ENCODE assay signal across 9 cellular contexts in the genomic region with DNA sequence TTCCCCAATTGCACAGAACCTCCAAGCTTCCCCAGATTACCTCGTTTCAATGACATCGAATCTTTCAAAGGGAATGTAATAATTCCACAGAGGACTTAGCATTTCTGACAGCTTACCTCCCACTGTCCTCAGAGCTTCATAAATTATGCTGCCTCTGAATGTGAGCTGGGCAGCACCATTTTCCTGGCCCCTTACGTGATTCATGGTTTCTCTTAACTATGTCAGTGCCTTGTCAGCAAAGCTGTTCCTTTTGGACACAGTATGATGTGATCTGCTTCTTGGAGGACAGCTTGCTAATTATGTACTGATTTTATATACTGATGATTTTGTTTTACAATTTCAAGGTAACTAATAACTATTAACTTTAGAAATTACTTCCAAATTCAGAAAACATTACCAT. TPM values are rescaled to one million over a fixed set of nuclear protein-coding genes. Genes with fewer than 3 reads are reported as not detected.
DNase-seq lines count a peak whose midpoint lies in the region; ATAC-seq and TF ChIP-seq lines count a peak whose summit lies in the region.
"Had no signal": no experiment of that assay in that cellular context is flagged by ENCODE, and none has a peak within 500 bp of the region (broad histone marks: within the 10 kb centered on the region; RNA-seq: fewer than 3 reads in every experiment).

No MANE protein-coding gene starts in this region.

- no peak overlapping the region for H4K91ac ChIP-seq in neuronal stem cell (ENCODE audit: low read depth, low read length, poor library complexity)

- H3K4me1 Mint-ChIP-seq in neural progenitor cell, result peaks cover 23% of the 10 kb centered on the region

- H2BK12ac ChIP-seq in neuronal stem cell (ENCODE audit: low read length), result no peak overlapping the region

- peaks cover 4% of the 10 kb centered on the region; the same call in 1 of the 2 replicates for H3K9me2 ChIP-seq in PC-9 (ENCODE audit: insufficient read depth)

- no peaks in the 10 kb centered on the region for H3K27me3 ChIP-seq in PC-9 (ENCODE audit: insufficient read depth, low read depth)
- no peaks in the 10 kb centered on the region for H3K27me3 ChIP-seq in neuronal stem cell (ENCODE audit: control insufficient read depth in 3 of 3, insufficient read depth in 3 of 3, low read depth in 1 of 3, low read length in 3 of 3)
- H3K27me3 ChIP-seq in neural progenitor cell, result no peaks in the 10 kb centered on the region

- H3K9me3 Mint-ChIP-seq in neural progenitor cell, result no peaks in the 10 kb centered on the region
- H3K9me3 Mint-ChIP-seq: neural crest cell had no signal

- H2AFZ ChIP-seq in PC-9, result peak overlapping the region; percentile 77; the same call in 1 of the 2 replicates
- peak overlapping the region; percentile 83 for H2AFZ ChIP-seq in neuronal stem cell (ENCODE audit: low read length)
- H2AFZ ChIP-seq in neural progenitor cell (replicated peaks), result no peak overlapping the region

- POLR2A ChIA-PET in PC-9 (lab: Charles Lee; ENCODE audit: unreplicated experiment), result no interaction called here

- H3K9me3 ChIP-seq in PC-9 (ENCODE audit: insufficient read depth, low read depth) (no peaks in the 10 kb centered on the region), neuronal stem cell (replicated peaks in 1 of 2; ENCODE audit: control insufficient read depth in 2 of 2, insufficient read depth in 1 of 2, low read depth in 1 of 2, low read length in 2 of 2) (no peaks in the 10 kb centered on the region), neural progenitor cell (ENCODE audit: low read depth) (no peaks in the 10 kb centered on the region)

- no peak overlapping the region for H3K4me3 ChIP-seq in PC-9
- no peak overlapping the region for H3K4me3 ChIP-seq in neuronal stem cell (ENCODE audit: low read length in 2 of 2)
- H3K4me3 ChIP-seq in neural progenitor cell, result no peak overlapping the region

- intact Hi-C loops in PC-9 (cut with micrococcal nuclease; ENCODE audit: unreplicated experiment), result loop anchor here (2.0 kb wide), 1 partner anchor 24 kb away; no protein-coding TSS in a partner anchor

- no peaks in the 10 kb centered on the region for H3K79me1 ChIP-seq in neuronal stem cell (ENCODE audit: low read depth, low read length)

- H3K9ac ChIP-seq in neuronal stem cell (ENCODE audit: low read depth, low read length, poor library complexity) (no peak overlapping the region), neural progenitor cell (no peak overlapping the region)

- no peaks in the 10 kb centered on the region for H3K79me2 ChIP-seq in PC-9 (ENCODE audit: low read depth)
- no peaks in the 10 kb centered on the region for H3K79me2 ChIP-seq in neural progenitor cell (ENCODE audit: low read depth)

- H3K14ac ChIP-seq in neuronal stem cell (ENCODE audit: low read length), result no peak overlapping the region

- H4K8ac ChIP-seq in neuronal stem cell (ENCODE audit: low read depth, low read length), result no peak overlapping the region

- no peaks in the 10 kb centered on the region for H3K36me3 Mint-ChIP-seq in neural progenitor cell

- BruUV-seq in PC-9 (replicated peaks; lab: Mats Ljungman, UMichigan), result no TSS peak

- H2AK5ac ChIP-seq in neuronal stem cell (ENCODE audit: low read depth, low read length), result no peak overlapping the region

- no peak overlapping the region for H3K27ac Mint-ChIP-seq in neural progenitor cell

- CTCF ChIA-PET in PC-9 (lab: Charles Lee), result interaction anchor here (1.0 kb wide), 1 partner anchor 78 kb away, joined by 3 read pairs; no protein-coding TSS in a partner anchor

- H3F3A ChIP-seq in PC-9 (ENCODE audit: insufficient read depth, low read depth) (no peaks in the 10 kb centered on the region), neural progenitor cell (ENCODE audit: low read depth) (no peaks in the 10 kb centered on the region)

- H3K4me1 ChIP-seq in PC-9 (replicated peaks; ENCODE audit: insufficient read depth) (peaks cover 4% of the 10 kb centered on the region; the same call in 1 of the 2 replicates), neuronal stem cell (ENCODE audit: control insufficient read depth in 2 of 2, insufficient read depth in 1 of 2, low read depth in 1 of 2, low read length in 2 of 2) (peaks cover 0 to 11% of the 10 kb centered on the region in 2 donors), neural progenitor cell (peaks cover 6% of the 10 kb centered on the region)

- WGBS in neuronal stem cell (ENCODE audit: extremely low coverage in 2 of 2, insufficient read length in 2 of 2, insufficient replicate concordance in 1 of 2), 2 donors, result no CpG with 5 or more reads among the region's 3 CpGs

- H3K27ac ChIP-seq in PC-9 (no peak overlapping the region), epithelial cell of prostate (peak overlapping the region; percentile 9), neuronal stem cell (replicated peaks; ENCODE audit: low read length) (no peak overlapping the region), neural progenitor cell (no peak overlapping the region)

- TF ChIP-seq CTCF in PC-9 (conservative IDR thresholded peaks at IDR 0.05), result no peak
- no peak for TF ChIP-seq CTCF in neural progenitor cell (IDR thresholded peaks at IDR 0.05)

- peak overlapping the region; percentile 27 for H3K4me2 ChIP-seq in PC-9
- H3K4me2 ChIP-seq in neuronal stem cell (ENCODE audit: insufficient read depth, low read length, poor library complexity, severe bottlenecking), result no peak overlapping the region
- H3K4me2 ChIP-seq in neural progenitor cell, result no peak overlapping the region

- no peak overlapping the region for H2BK5ac ChIP-seq in neuronal stem cell (ENCODE audit: low read length)

- no peak overlapping the region for H3K18ac ChIP-seq in neuronal stem cell (ENCODE audit: low read length)

- H3K4me3 Mint-ChIP-seq in neural progenitor cell, result no peak overlapping the region
- H3K4me3 Mint-ChIP-seq: neural crest cell had no signal

- no peaks in the 10 kb centered on the region for H4K20me1 ChIP-seq in PC-9 (ENCODE audit: insufficient read depth)
- no peaks in the 10 kb centered on the region for H4K20me1 ChIP-seq in neural progenitor cell (ENCODE audit: low read depth)

- no peak overlapping the region for H3K4ac ChIP-seq in neuronal stem cell (ENCODE audit: low read length)

- H2BK15ac ChIP-seq in neuronal stem cell (ENCODE audit: low read length), result no peak overlapping the region

- H3K23ac ChIP-seq in neuronal stem cell (ENCODE audit: low read depth, low read length, poor library complexity), result no peak overlapping the region

- ATAC-seq in HG02973 (IDR thresholded peaks at IDR 0.05; ENCODE audit: unreplicated experiment) (no peak), GM21737 (IDR thresholded peaks at IDR 0.05; ENCODE audit: unreplicated experiment) (no peak), GM21619 (IDR thresholded peaks at IDR 0.05; ENCODE audit: unreplicated experiment) (no peak)

- H2BK120ac ChIP-seq in neuronal stem cell (ENCODE audit: low read depth, low read length), result no peak overlapping the region

- H3K36me3 ChIP-seq in PC-9 (ENCODE audit: low read depth), result no peaks in the 10 kb centered on the region
- no peaks in the 10 kb centered on the region for H3K36me3 ChIP-seq in neuronal stem cell (replicated peaks in 1 of 2; ENCODE audit: control insufficient read depth in 2 of 2, insufficient read depth in 2 of 2, low read length in 2 of 2)
- no peaks in the 10 kb centered on the region for H3K36me3 ChIP-seq in neural progenitor cell

- H3K27me3 Mint-ChIP-seq in neural progenitor cell (ENCODE audit: insufficient read depth, low read depth), result no peaks in the 10 kb centered on the region

- DNase-seq in ELR (ENCODE audit: low read depth), result peak; percentile 46
- no peak for DNase-seq in PC-9
- DNase-seq in epithelial cell of prostate (ENCODE audit: low read depth, low spot score), result no peak
- no peak for DNase-seq in neuronal stem cell (ENCODE audit: low spot score)
- no peak for DNase-seq in neural progenitor cell (ENCODE audit: low spot score)

RNA-seq across cellular contexts. Expression of a gene that starts 27.7 kb away (rescaled TPM):
- total RNA-seq in PC-9 (2021) (3.5 and 6.4 TPM in 2 replicates), neural progenitor cell (ENCODE audit: low replicate concordance) (156 and 175 TPM in 2 replicates)
- polyA plus RNA-seq in neuronal stem cell (2013, experiment 1 of 2), result 130 TPM
- 125 TPM for polyA plus RNA-seq in neuronal stem cell (2013, experiment 2 of 2)

Comparison
In these comparisons a context has a peak if more than half of its experiments do, and no peak if none do; other contexts are left out.
1. RNA of a gene that starts 27.7 kb away (total RNA-seq): 156 to 175 TPM in neural progenitor cell; 3.5 to 6.4 TPM in PC-9; every median in the first group is over 10 times any median in the second.